8 cellular contexts compared by ENCODE assay signal in genomic region chr19:56252699-56253422, GRCh38. TPM values are rescaled to one million over a fixed set of nuclear protein-coding genes. Genes with fewer than 3 reads are reported as not detected.
DNase-seq lines count a peak whose midpoint lies in the region; ATAC-seq, FAIRE-seq and TF ChIP-seq lines count a peak whose summit lies in the region.

No MANE protein-coding gene starts in this region.

- no peaks in the 10 kb centered on the region for H3K79me2 ChIP-seq in keratinocyte (ENCODE audit: control insufficient read depth, insufficient read depth, low read length)

- no peak overlapping the region for H3K27ac ChIP-seq in breast epithelium
- no peak overlapping the region for H3K27ac ChIP-seq in keratinocyte (ENCODE audit: control insufficient read depth, insufficient read depth, low read length)

- H3K36me3 Mint-ChIP-seq in WTC11 = peaks cover 12% of the 10 kb centered on the region

- H3K4me1 ChIP-seq in breast epithelium (no peaks in the 10 kb centered on the region), keratinocyte (ENCODE audit: control insufficient read depth, extremely low read depth, insufficient read depth, low read length) (no peaks in the 10 kb centered on the region)

- H4K20me1 ChIP-seq in keratinocyte (ENCODE audit: control insufficient read depth, extremely low read depth, insufficient read depth, low read length) = no peaks in the 10 kb centered on the region

- H2AFZ ChIP-seq in keratinocyte (ENCODE audit: control insufficient read depth, low read length) = peak overlapping the region; percentile 90

- no peaks in the 10 kb centered on the region for H3K9me3 ChIP-seq in breast epithelium
- H3K9me3 ChIP-seq in keratinocyte (ENCODE audit: control insufficient read depth, low read depth, low read length) = no peaks in the 10 kb centered on the region

- H3K4me2 ChIP-seq in keratinocyte (ENCODE audit: control insufficient read depth, extremely low read depth, insufficient read depth, low read depth, low read length) = no peak overlapping the region

- H3K4me3 Mint-ChIP-seq in WTC11 = no peak overlapping the region

- dilution Hi-C loops in keratinocyte (cut with MboI; ENCODE audit: extremely low pct_ligation_motif_present, low sequenced_read_pairs) = no loop called here

- no peaks in the 10 kb centered on the region for H3K9me1 ChIP-seq in keratinocyte (ENCODE audit: control insufficient read depth, extremely low read depth, insufficient read depth, low read length)

- no peak overlapping the region for H3K9ac ChIP-seq in keratinocyte (ENCODE audit: control insufficient read depth, extremely low read depth, insufficient read depth, low read length)

- peaks cover 13% of the 10 kb centered on the region for H3K9me3 Mint-ChIP-seq in WTC11

- ATAC-seq in WTC11 (peak; percentile 97), GM18861 (IDR thresholded peaks at IDR 0.05; ENCODE audit: unreplicated experiment) (no peak)

- POLR2A ChIA-PET in WTC11 (lab: Charles Lee) = interaction anchor here (0.7 to 1.0 kb wide), 2 partner anchors 98 to 193 kb away, joined by 3 to 4 read pairs; no protein-coding TSS in a partner anchor

- no peaks in the 10 kb centered on the region for H3K4me1 Mint-ChIP-seq in WTC11

- CTCF ChIA-PET in WTC11 (lab: Charles Lee) = interaction anchor here (0.5 to 5.3 kb wide), 51 partner anchors 8 to 680 kb away, joined by 3 to 48 read pairs (median 5); partner anchors contain the start of genes EDDM13, GALP and ZSCAN5A

- H3K27ac Mint-ChIP-seq in WTC11 = no peak overlapping the region

- TF ChIP-seq POLR2A in breast epithelium (IDR thresholded peaks at IDR 0.05) = no peak

- TF ChIP-seq CTCF in WTC11 (IDR thresholded peaks at IDR 0.05) (peak; percentile 91), breast epithelium (IDR thresholded peaks at IDR 0.05) (peak; percentile 35 to 67 (median 52)), keratinocyte (optimal IDR thresholded peaks at IDR 0.05 in 1 of 3, IDR thresholded peaks at IDR 0.05 in 1 of 3, conservative IDR thresholded peaks at IDR 0.05 in 1 of 3; ENCODE audit: extremely low read depth in 1 of 3, insufficient read depth in 2 of 3, low read length in 3 of 3) (peak; percentile 96 to 99 (median 98))

- intact Hi-C loops in breast epithelium (cut with DNase I; ENCODE audit: low total_unique reads) = no loop called here

- DNase-seq in NK-92 treated with Interleukin-12 subunit alpha and Interleukin-12 subunit beta, amount 100 ng/mL, for 24 hours (lab: John Stamatoyannopoulos, UW) = peak; percentile 4
- DNase-seq in NK-92 (lab: John Stamatoyannopoulos, UW; ENCODE audit: unreplicated experiment) (no peak), NCI-H187 treated with DMSO at 0.1 percent for 48 hours (lab: John Stamatoyannopoulos, UW) (peak; percentile 16), WTC11 (ENCODE audit: low spot score) (peak; percentile 96), breast epithelium (ENCODE audit: low spot score in 2 of 2) (peak; percentile 35 to 76), keratinocyte (ENCODE audit: low read depth, low spot score) (peak; percentile 40)
- peak; percentile 78 for DNase-seq in stimulated activated CD4-positive, alpha-beta T cell treated with anti-CD3 and anti-CD28 coated beads, Interleukin-1b, Interleukin-23, amount 100 ng/mL, for 48 hours

- peaks cover 12% of the 10 kb centered on the region; the same call in 1 of the 2 replicates for H3K27me3 Mint-ChIP-seq in WTC11 (ENCODE audit: low read depth)

- H3K27me3 ChIP-seq in breast epithelium (no peaks in the 10 kb centered on the region), keratinocyte (ENCODE audit: control insufficient read depth, extremely low read depth, insufficient read depth, low read length) (no peaks in the 10 kb centered on the region)

- no peak overlapping the region for H3K4me3 ChIP-seq in breast epithelium
- H3K4me3 ChIP-seq in keratinocyte (ENCODE audit: control insufficient read depth in 2 of 3, extremely low read depth in 1 of 3, insufficient read depth in 2 of 3, low read depth in 1 of 3, low read length in 3 of 3) = no peak overlapping the region

- H3K36me3 ChIP-seq in breast epithelium = no peaks in the 10 kb centered on the region
- H3K36me3 ChIP-seq in keratinocyte (ENCODE audit: control insufficient read depth in 2 of 2, extremely low read depth in 1 of 2, insufficient read depth in 2 of 2, low read length in 2 of 2) = no peaks in the 10 kb centered on the region

- peak; percentile 62 for FAIRE-seq in keratinocyte (lab: Jason Lieb, UNC)

TF ChIP-seq in WTC11, 78 proteins besides CTCF, POLR2A, EP300 and RAD21 (continues in another document):
- 0 out of 2 replicates have a peak, but pooled peaks have one; percentile 10 for TF ChIP-seq GTF2I (CRISPR knock-in tag; conservative IDR thresholded peaks at IDR 0.05)
- TF ChIP-seq KAT7 (CRISPR knock-in tag; IDR thresholded peaks at IDR 0.05; ENCODE audit: borderline replicate concordance) = no peak
- TF ChIP-seq CBFB (CRISPR knock-in tag; IDR thresholded peaks at IDR 0.05; ENCODE audit: low read depth) = no peak
- TF ChIP-seq ZSCAN18 (CRISPR knock-in tag; IDR thresholded peaks at IDR 0.05) = 0 out of 2 replicates have a peak, but pooled peaks have one; percentile 59
- no peak for TF ChIP-seq CREB1 (CRISPR knock-in tag; IDR thresholded peaks at IDR 0.05)
- TF ChIP-seq USF2 (CRISPR knock-in tag; IDR thresholded peaks at IDR 0.05) = no peak
- TF ChIP-seq EMX1 (CRISPR knock-in tag; IDR thresholded peaks at IDR 0.05) = no peak
- TF ChIP-seq ZNF423 (CRISPR knock-in tag; IDR thresholded peaks at IDR 0.05) = peak; percentile 22; the same call in 1 of the 2 replicates
- peak; percentile 89; the same call in 1 of the 2 replicates for TF ChIP-seq ZNF396 (CRISPR knock-in tag; IDR thresholded peaks at IDR 0.05; ENCODE audit: borderline replicate concordance)
- TF ChIP-seq GABPB1 (CRISPR knock-in tag; IDR thresholded peaks at IDR 0.05) = no peak
- TF ChIP-seq ERG (CRISPR knock-in tag; IDR thresholded peaks at IDR 0.05) = 0 out of 2 replicates have a peak, but pooled peaks have one; percentile 24
- TF ChIP-seq HMGA2 (CRISPR knock-in tag; IDR thresholded peaks at IDR 0.05) = no peak

RNA-seq across cellular contexts. Expression of gene EDDM13, which starts 19.7 kb away (rescaled TPM):
- total RNA-seq in WTC11 (2021) (not detected in 3 replicates), breast epithelium (1 to 10 TPM in 1 of 3 donors, not detected in 2; 1.3 TPM)
- polyA plus RNA-seq in keratinocyte = 3.0 to 7.4 TPM (median 6.1 TPM) in 3 replicates
- 1.8 TPM for polyA plus RNA-seq in keratinocyte (2011; ENCODE audit: low read depth)
- 2.0 and 3.8 TPM in 2 replicates for polyA plus RNA-seq in keratinocyte (2011; cell fraction: cytosol; rRNA removed)
- 10.8 and 15.5 TPM in 2 replicates for polyA plus RNA-seq in keratinocyte (2011; cell fraction: nucleus; rRNA removed)
- polyA plus RNA-seq in keratinocyte (2012; ENCODE audit: low replicate concordance) = 2.2 and 5.1 TPM in 2 replicates
- polyA minus RNA-seq in keratinocyte = 1.5 to 7.5 TPM (median 1.8 TPM) in 3 replicates
- polyA minus RNA-seq in keratinocyte (2011; cell fraction: cytosol; rRNA and poly(A)+ RNA removed) = not detected
- not detected in 2 replicates for polyA minus RNA-seq in keratinocyte (2011; cell fraction: nucleus; rRNA and poly(A)+ RNA removed)

RNA-seq across cellular contexts. Expression of gene ZSCAN5C, which starts 50.8 kb away (rescaled TPM):
- total RNA-seq in WTC11 (2021) (not detected in 3 replicates), breast epithelium (not detected)
- not detected in 3 replicates for polyA plus RNA-seq in keratinocyte
- polyA plus RNA-seq in keratinocyte (2011; ENCODE audit: low read depth) = not detected
- polyA plus RNA-seq in keratinocyte (2011; cell fraction: cytosol; rRNA removed) = not detected in 2 replicates
- polyA plus RNA-seq in keratinocyte (2011; cell fraction: nucleus; rRNA removed) = not detected in 2 replicates
- polyA plus RNA-seq in keratinocyte (2012; ENCODE audit: low replicate concordance) = not detected in 2 replicates
- polyA minus RNA-seq in keratinocyte = not detected in 3 replicates
- not detected for polyA minus RNA-seq in keratinocyte (2011; cell fraction: cytosol; rRNA and poly(A)+ RNA removed)
- not detected in 2 replicates for polyA minus RNA-seq in keratinocyte (2011; cell fraction: nucleus; rRNA and poly(A)+ RNA removed)

RNA-seq across cellular contexts. Expression of gene ZSCAN5B, which starts 55.3 kb away (rescaled TPM):
- total RNA-seq in WTC11 (2021) (not detected in 3 replicates), breast epithelium (not detected)
- polyA plus RNA-seq in keratinocyte = 0.05 TPM in 1 of 3 replicates, not detected in the others
- polyA plus RNA-seq in keratinocyte (2011; ENCODE audit: low read depth) = not detected
- polyA plus RNA-seq in keratinocyte (2011; cell fraction: cytosol; rRNA removed) = 0.04 TPM in 1 of 2 replicates, not detected in the other
- polyA plus RNA-seq in keratinocyte (2011; cell fraction: nucleus; rRNA removed) = not detected in 2 replicates
- not detected in 2 replicates for polyA plus RNA-seq in keratinocyte (2012; ENCODE audit: low replicate concordance)
- not detected in 3 replicates for polyA minus RNA-seq in keratinocyte
- not detected for polyA minus RNA-seq in keratinocyte (2011; cell fraction: cytosol; rRNA and poly(A)+ RNA removed)
- not detected in 2 replicates for polyA minus RNA-seq in keratinocyte (2011; cell fraction: nucleus; rRNA and poly(A)+ RNA removed)
